Comparison of ENCODE assay signal across 8 cellular contexts in the genomic region with DNA sequence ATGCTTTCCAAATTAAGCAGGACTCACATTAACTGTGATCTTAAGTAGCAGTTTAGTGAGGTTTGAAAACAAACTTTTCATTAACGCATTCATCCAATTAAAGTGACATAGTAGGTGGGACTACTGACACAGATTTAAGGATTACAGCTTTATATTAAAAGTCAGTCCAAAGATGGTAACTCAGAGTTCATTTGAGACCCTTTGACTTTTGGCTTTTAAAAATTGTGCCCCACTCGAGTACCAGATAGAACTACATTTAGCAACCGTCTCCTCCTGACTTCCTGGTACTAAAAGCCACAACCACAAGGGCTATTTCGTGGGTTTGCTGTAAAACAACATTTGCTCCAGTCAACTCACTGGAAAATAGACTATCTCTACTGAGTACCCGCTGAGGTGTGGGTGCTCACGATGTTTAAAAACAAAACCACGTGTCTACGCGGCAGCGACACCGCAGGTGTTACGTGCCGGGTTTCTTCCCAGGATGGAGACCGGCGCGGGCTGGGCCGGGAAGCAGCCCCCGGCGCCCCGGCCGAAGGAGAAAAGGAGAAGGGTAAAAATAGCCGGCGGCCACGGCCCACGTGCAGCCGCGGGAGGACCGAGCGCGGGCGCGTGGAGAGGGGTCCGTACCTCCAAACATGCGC.
DNase-seq lines count a peak whose midpoint lies in the region; ATAC-seq, FAIRE-seq and TF ChIP-seq lines count a peak whose summit lies in the region.
"Not testable (repeated sequence)": the region's sequence is repeated elsewhere in the genome, so short reads cannot be mapped to it uniquely, and the experiment has no call there.

No MANE protein-coding gene starts in this region.

- TF ChIP-seq POLR2A in prostate gland (IDR thresholded peaks at IDR 0.05): not testable (repeated sequence)

- H3K9ac ChIP-seq in duodenal mucosa (ENCODE audit: low read depth in 1 of 2, low read length in 2 of 2): peak overlapping the region; percentile 43 to 54
- H3K9ac ChIP-seq in kidney (ENCODE audit: low read length in 2 of 2): not testable (repeated sequence)

- ATAC-seq in GM19035 (IDR thresholded peaks at IDR 0.05; ENCODE audit: unreplicated experiment) (peak; percentile 39), HG02885 (IDR thresholded peaks at IDR 0.05; ENCODE audit: poor library complexity, unreplicated experiment) (peak; percentile 34)

- CTCF ChIA-PET in AG04450 (lab: Charles Lee): not testable (repeated sequence)

- POLR2A ChIA-PET in AG04450 (lab: Yijun Ruan, JAX): not testable (repeated sequence)

- under 1% methylated on average over 34 of the region's 34 CpGs for WGBS in prostate gland

- not testable (repeated sequence) for FAIRE-seq in kidney (lab: Jason Lieb, UNC)

- DNase-seq in AG04450 (ENCODE audit: low read depth, low spot score); kidney; prostate gland (ENCODE audit: low spot score): not testable (repeated sequence)
- peak; percentile 40 for DNase-seq in NCI-H1092 treated with DMSO at 0.1 percent for 48 hours (lab: John Stamatoyannopoulos, UW)

- H3K36me3 ChIP-seq in duodenal mucosa (ENCODE audit: control insufficient read depth in 1 of 2, insufficient read depth in 2 of 2, low read length in 2 of 2); kidney (ENCODE audit: control insufficient read depth in 1 of 2, insufficient read depth in 2 of 2, low read length in 2 of 2); prostate gland: not testable (repeated sequence)

- not testable (repeated sequence) for H3K27me3 ChIP-seq in AG04450 (ENCODE audit: control insufficient read depth, insufficient read depth, low read length); duodenal mucosa (ENCODE audit: control insufficient read depth in 1 of 2, insufficient read depth in 2 of 2, low read length in 2 of 2); prostate gland (replicated peaks; ENCODE audit: insufficient read depth)

- TF ChIP-seq CTCF in AG04450 (IDR thresholded peaks at IDR 0.05; ENCODE audit: low read depth, low read length); WI38 (IDR thresholded peaks at IDR 0.05; ENCODE audit: low read depth, low read length); kidney (IDR thresholded peaks at IDR 0.05; ENCODE audit: borderline replicate concordance, extremely low read depth, insufficient read depth); prostate gland (IDR thresholded peaks at IDR 0.05): not testable (repeated sequence)

- intact Hi-C loops in kidney (cut with DNase I); prostate gland (cut with DNase I): not testable (repeated sequence)

- not testable (repeated sequence) for H3K9me3 ChIP-seq in AG04450 (ENCODE audit: control insufficient read depth, insufficient read depth, low read length); duodenal mucosa (ENCODE audit: control insufficient read depth in 1 of 2, low read length in 2 of 2); kidney (ENCODE audit: control insufficient read depth in 1 of 2, low read length in 2 of 2); prostate gland

- H3K27ac ChIP-seq in AG04450 (ENCODE audit: low read depth, low read length); duodenal mucosa (ENCODE audit: low read depth, low read length): not testable (repeated sequence)
- H3K27ac ChIP-seq in kidney (ENCODE audit: low read depth in 2 of 2, low read length in 2 of 2) (peak overlapping the region in 1 of 2 donors; percentile 90), prostate gland (peak overlapping the region; percentile 86 to 96)

- peak overlapping the region; percentile 68 for H3K4me3 ChIP-seq in AG04450 (ENCODE audit: low read depth, low read length)
- peak overlapping the region; percentile 60 for H3K4me3 ChIP-seq in WI38 (ENCODE audit: low read depth, low read length)
- H3K4me3 ChIP-seq in duodenal mucosa (ENCODE audit: low read depth in 1 of 2, low read length in 2 of 2): peak overlapping the region; percentile 62 to 68
- peak overlapping the region; percentile 55 to 62 for H3K4me3 ChIP-seq in kidney (ENCODE audit: low read length in 2 of 2)
- peak overlapping the region; percentile 72 to 81 for H3K4me3 ChIP-seq in prostate gland

- not testable (repeated sequence) for H3K4me1 ChIP-seq in duodenal mucosa (ENCODE audit: control insufficient read depth in 1 of 2, insufficient read depth in 2 of 2, low read length in 2 of 2); kidney (ENCODE audit: control insufficient read depth in 1 of 2, insufficient read depth in 1 of 2, low read depth in 1 of 2, low read length in 2 of 2); prostate gland (replicated peaks)
